In genomic region chr5:172114875-172115422, GRCh38 we compare ENCODE assay signal across 8 cellular contexts.
A peak's percentile ranks its signal among the peaks of the same experiment; 100 is the strongest.
DNase-seq lines count a peak whose midpoint lies in the region; ATAC-seq, FAIRE-seq and TF ChIP-seq lines count a peak whose summit lies in the region.

No MANE protein-coding gene starts in this region.

- H3K4me1 Mint-ChIP-seq in activated T-cell treated with anti-CD3 and anti-CD28 coated beads, Interleukin-2, amount 50 U/mL, for 4 hours (ENCODE audit: low read depth): peaks cover 74% of the 10 kb centered on the region
- peaks cover 80% of the 10 kb centered on the region for H3K4me1 Mint-ChIP-seq in stimulated activated naive CD8-positive, alpha-beta T cell treated with anti-CD3 and anti-CD28 coated beads, Interleukin-15, Interleukin-2, amounts not matched to agents 100 ng/mL and 50 ng/mL, for 24 hours (ENCODE audit: low read depth)

- peaks cover 18% of the 10 kb centered on the region for H3K36me3 Mint-ChIP-seq in activated T-cell treated with anti-CD3 and anti-CD28 coated beads, Interleukin-2, amount 50 U/mL, for 4 hours (ENCODE audit: insufficient read depth)
- H3K36me3 Mint-ChIP-seq in stimulated activated naive CD8-positive, alpha-beta T cell treated with anti-CD3 and anti-CD28 coated beads, Interleukin-15, Interleukin-2, amounts not matched to agents 100 ng/mL and 50 ng/mL, for 24 hours (ENCODE audit: low read depth): peaks cover 42% of the 10 kb centered on the region

- DNase-seq in GM12892 (ENCODE audit: insufficient read length) (peak; percentile 76), HEK293T (ENCODE audit: extremely low spot score) (no peak), NOMO-1 treated with DMSO at 0.1 percent for 48 hours (lab: John Stamatoyannopoulos, UW; ENCODE audit: unreplicated experiment) (peak; percentile 93), medulla oblongata (ENCODE audit: extremely low spot score) (peak; percentile 40), COLO668 (lab: John Stamatoyannopoulos, UW; ENCODE audit: unreplicated experiment) (no peak), NCI-H1105 (lab: John Stamatoyannopoulos, UW) (no peak)
- peak; percentile 63 for DNase-seq in activated T-cell treated with anti-CD3 and anti-CD28 coated beads, Interleukin-2, amount 50 U/mL, for 4 hours

- peak; percentile 98 for FAIRE-seq in GM12892 (lab: Jason Lieb, UNC)

- H3K27ac Mint-ChIP-seq in stimulated activated naive CD8-positive, alpha-beta T cell treated with anti-CD3 and anti-CD28 coated beads, Interleukin-15, Interleukin-2, amounts not matched to agents 100 ng/mL and 50 ng/mL, for 24 hours: peak overlapping the region; percentile 95

- CTCF ChIA-PET in HEK293T (lab: Yijun Ruan, JAX): interaction anchor here (1.0 kb wide), 1 partner anchor 168 kb away, joined by 3 read pairs; no protein-coding TSS in a partner anchor

- no peaks in the 10 kb centered on the region for H3K9me3 Mint-ChIP-seq in activated T-cell treated with anti-CD3 and anti-CD28 coated beads, Interleukin-2, amount 50 U/mL, for 4 hours
- H3K9me3 Mint-ChIP-seq in stimulated activated naive CD8-positive, alpha-beta T cell treated with anti-CD3 and anti-CD28 coated beads, Interleukin-15, Interleukin-2, amounts not matched to agents 100 ng/mL and 50 ng/mL, for 24 hours: no peaks in the 10 kb centered on the region

- POLR2A ChIA-PET in HEK293T (lab: Yijun Ruan, JAX): no interaction called here

- peak overlapping the region; percentile 82 for H3K4me3 Mint-ChIP-seq in activated T-cell treated with anti-CD3 and anti-CD28 coated beads, Interleukin-2, amount 50 U/mL, for 4 hours
- peak overlapping the region; percentile 81 for H3K4me3 Mint-ChIP-seq in stimulated activated naive CD8-positive, alpha-beta T cell treated with anti-CD3 and anti-CD28 coated beads, Interleukin-15, Interleukin-2, amounts not matched to agents 100 ng/mL and 50 ng/mL, for 24 hours

- peak; percentile 63 to 65 for ATAC-seq in activated T-cell treated with anti-CD3 and anti-CD28 coated beads, Interleukin-2, amount 50 U/mL, for 4 hours

- peak; percentile 92 for TF ChIP-seq POLR2A in GM12892 (IDR thresholded peaks at IDR 0.05; ENCODE audit: low read depth, low read length)

- H3K27me3 Mint-ChIP-seq in activated T-cell treated with anti-CD3 and anti-CD28 coated beads, Interleukin-2, amount 50 U/mL, for 4 hours (ENCODE audit: low read depth): no peaks in the 10 kb centered on the region
- no peaks in the 10 kb centered on the region for H3K27me3 Mint-ChIP-seq in stimulated activated naive CD8-positive, alpha-beta T cell treated with anti-CD3 and anti-CD28 coated beads, Interleukin-15, Interleukin-2, amounts not matched to agents 100 ng/mL and 50 ng/mL, for 24 hours

TF ChIP-seq in HEK293T, 16 proteins besides CTCF, POLR2A, EP300 and RAD21:
- TF ChIP-seq FOXA1 (IDR thresholded peaks at IDR 0.05) (no peak), PKNOX1 (IDR thresholded peaks at IDR 0.05) (0 out of 2 replicates have a peak, but pooled peaks have one; percentile 29)

Comparison
In these comparisons a context has a peak if more than half of its experiments do, and no peak if none do; other contexts are left out.
1. DNase-seq: peak in GM12892 (single experiment), NOMO-1 treated with DMSO at 0.1 percent for 48 hours (single experiment), activated T-cell treated with anti-CD3 and anti-CD28 coated beads, Interleukin-2, amount 50 U/mL, for 4 hours (single experiment) and medulla oblongata (single experiment); none in HEK293T (single experiment), COLO668 (single experiment) and NCI-H1105 (single experiment).